In genomic region chr5:150189728-150190502, GRCh38 we compare ENCODE assay signal across 20 cellular contexts. TPM values are rescaled to one million over a fixed set of nuclear protein-coding genes. Genes with fewer than 3 reads are reported as not detected.
A peak's percentile ranks its signal among the peaks of the same experiment; 100 is the strongest.
DNase-seq lines count a peak whose midpoint lies in the region; ATAC-seq and TF ChIP-seq lines count a peak whose summit lies in the region.
"Had no signal": no experiment of that assay in that cellular context is flagged by ENCODE, and none has a peak within 500 bp of the region (broad histone marks: within the 10 kb centered on the region; RNA-seq: fewer than 3 reads in every experiment).

Gene SLC6A7 (plus strand): TSS chr5:150190062. CDS start chr5:150190328, 266 bp downstream.

- H3K4me1 ChIP-seq in Peyer's patch = peaks cover 0 to 37% (median 4%) of the 10 kb centered on the region in 4 donors
- peaks cover 21% of the 10 kb centered on the region for H3K4me1 ChIP-seq in neural progenitor cell

- H3K27ac Mint-ChIP-seq in glutamatergic neuron (ENCODE audit: unreplicated experiment) = no peak within 1 kb of the TSS
- no peak within 1 kb of the TSS for H3K27ac Mint-ChIP-seq in neural progenitor cell
- H3K27ac Mint-ChIP-seq: activated CD8-positive, alpha-beta T cell treated with anti-CD3 and anti-CD28 coated beads for 36 hours; activated T-helper 2 cell treated with anti-CD3 and anti-CD28 coated beads, Interferon-gamma antibody, Interleukin-2, Interleukin-4, amounts not matched to agents 10 μg/mL and 5 μg/mL and 100 μg/mL, durations not matched to agents 14 hours and 24 hours and 36 hours; CD4-positive, CD25-positive, alpha-beta regulatory T cell; naive B cell; stimulated activated memory B cell treated with anti-CD40 and anti-IgM and Interleukin-4, amounts not matched to agents 10 μg/mL and 1 μg/mL and 100 μg/mL, for 72 hours had no signal

- peak within 1 kb of the TSS; percentile 86 for H3K4me2 ChIP-seq in neural progenitor cell

- H3K36me3 Mint-ChIP-seq in glutamatergic neuron (ENCODE audit: unreplicated experiment) (peaks cover 9% of the 10 kb centered on the region), neural progenitor cell (no peaks in the 10 kb centered on the region)
- H3K36me3 Mint-ChIP-seq: CD4-positive, CD25-positive, alpha-beta regulatory T cell; naive B cell; stimulated activated memory B cell treated with anti-CD40 and anti-IgM and Interleukin-4, amounts not matched to agents 10 μg/mL and 1 μg/mL and 100 μg/mL, for 72 hours had no signal

- H3K9me3 Mint-ChIP-seq in glutamatergic neuron (ENCODE audit: unreplicated experiment) (peaks cover 4% of the 10 kb centered on the region), neural progenitor cell (no peaks in the 10 kb centered on the region)
- H3K9me3 Mint-ChIP-seq: activated CD8-positive, alpha-beta T cell treated with anti-CD3 and anti-CD28 coated beads for 36 hours; activated T-helper 2 cell treated with anti-CD3 and anti-CD28 coated beads, Interferon-gamma antibody, Interleukin-2, Interleukin-4, amounts not matched to agents 10 μg/mL and 5 μg/mL and 100 μg/mL, durations not matched to agents 14 hours and 24 hours and 36 hours; CD4-positive, CD25-positive, alpha-beta regulatory T cell; naive B cell; stimulated activated memory B cell treated with anti-CD40 and anti-IgM and Interleukin-4, amounts not matched to agents 10 μg/mL and 1 μg/mL and 100 μg/mL, for 72 hours had no signal

- H3K79me2 ChIP-seq in neural progenitor cell (ENCODE audit: low read depth) = no peaks in the 10 kb centered on the region

- no peak for ATAC-seq in HG03442 (IDR thresholded peaks at IDR 0.05; ENCODE audit: unreplicated experiment)
- ATAC-seq: activated CD8-positive, alpha-beta T cell treated with anti-CD3 and anti-CD28 coated beads for 36 hours; gastrocnemius medialis had no signal

- in situ Hi-C loops in G401 (cut with HindIII; ENCODE audit: low sequenced_read_pairs) = no loop called here

- DNase-seq in G401 (ENCODE audit: low spot score) = peak; percentile 53
- DNase-seq in Peyer's patch = peak in 1 of 3 donors; percentile 64
- DNase-seq in glutamatergic neuron = no peak
- peak; percentile 62 for DNase-seq in neural progenitor cell (ENCODE audit: low spot score)
- DNase-seq in NCI-H2081 (lab: John Stamatoyannopoulos, UW) = no peak
- DNase-seq in 8988T = no peak
- DNase-seq in NCI-H1105 treated with DMSO at 0.1 percent for 48 hours (lab: John Stamatoyannopoulos, UW) = no peak
- DNase-seq: activated CD8-positive, alpha-beta T cell treated with anti-CD3 and anti-CD28 coated beads for 36 hours; CD4-positive, CD25-positive, alpha-beta regulatory T cell; gastrocnemius medialis; naive B cell; NCI-H1694 treated with DMSO at 0.1 percent for 48 hours; stimulated activated CD4-positive, alpha-beta T cell treated with anti-CD3 and anti-CD28 coated beads, Interleukin-4, amount 100 ng/mL, for 4 hours had no signal

- peak within 1 kb of the TSS; percentile 80 for H2AFZ ChIP-seq in neural progenitor cell (replicated peaks)

- H3K4me3 Mint-ChIP-seq in glutamatergic neuron (ENCODE audit: unreplicated experiment) (peak within 1 kb of the TSS; percentile 15), neural progenitor cell (peak within 1 kb of the TSS; percentile 30)
- H3K4me3 Mint-ChIP-seq: activated CD8-positive, alpha-beta T cell treated with anti-CD3 and anti-CD28 coated beads for 36 hours; CD4-positive, CD25-positive, alpha-beta regulatory T cell; stimulated activated memory B cell treated with anti-CD40 and anti-IgM and Interleukin-4, amounts not matched to agents 10 μg/mL and 1 μg/mL and 100 μg/mL, for 72 hours had no signal

- H3K4me1 Mint-ChIP-seq in glutamatergic neuron (ENCODE audit: low read depth, unreplicated experiment) (peaks cover 3% of the 10 kb centered on the region), neural progenitor cell (peaks cover 21% of the 10 kb centered on the region)
- H3K4me1 Mint-ChIP-seq: CD4-positive, CD25-positive, alpha-beta regulatory T cell; naive B cell; stimulated activated memory B cell treated with anti-CD40 and anti-IgM and Interleukin-4, amounts not matched to agents 10 μg/mL and 1 μg/mL and 100 μg/mL, for 72 hours had no signal

- H3K27me3 Mint-ChIP-seq in glutamatergic neuron (ENCODE audit: unreplicated experiment) (peaks cover 20% of the 10 kb centered on the region), neural progenitor cell (ENCODE audit: insufficient read depth, low read depth) (peaks cover 42% of the 10 kb centered on the region)

- H3K36me3 ChIP-seq in Peyer's patch (no peaks in the 10 kb centered on the region), neural progenitor cell (no peaks in the 10 kb centered on the region)
- H3K36me3 ChIP-seq: gastrocnemius medialis had no signal

- no peak for TF ChIP-seq POLR2A in Peyer's patch (IDR thresholded peaks at IDR 0.05)

- H3K4me3 ChIP-seq in Peyer's patch (peak within 1 kb of the TSS in 2 of 4 donors; percentile 33 to 34), neural progenitor cell (peak within 1 kb of the TSS; percentile 49)

- no peaks in the 10 kb centered on the region for H3K27me3 ChIP-seq in Peyer's patch
- H3K27me3 ChIP-seq in neural progenitor cell = peaks cover 87% of the 10 kb centered on the region

- no peak within 1 kb of the TSS for H3K9ac ChIP-seq in neural progenitor cell

- H3K9me3 ChIP-seq in Peyer's patch = no peaks in the 10 kb centered on the region
- H3K9me3 ChIP-seq in neural progenitor cell (ENCODE audit: low read depth) = no peaks in the 10 kb centered on the region
- H3K9me3 ChIP-seq: gastrocnemius medialis had no signal

- H3F3A ChIP-seq in neural progenitor cell (ENCODE audit: low read depth) = no peaks in the 10 kb centered on the region

- peaks cover 5% of the 10 kb centered on the region for H4K20me1 ChIP-seq in neural progenitor cell (ENCODE audit: low read depth)

- TF ChIP-seq CTCF in Peyer's patch (IDR thresholded peaks at IDR 0.05) = peak in 1 of 6 experiments; percentile 31
- TF ChIP-seq CTCF in glutamatergic neuron (IDR thresholded peaks at IDR 0.05; ENCODE audit: partially characterized antibody, unreplicated experiment) = no peak
- TF ChIP-seq CTCF in neural progenitor cell (IDR thresholded peaks at IDR 0.05) = no peak

- H3K27ac ChIP-seq in Peyer's patch (no peak within 1 kb of the TSS), neural progenitor cell (no peak within 1 kb of the TSS)
- H3K27ac ChIP-seq: HL-60 had no signal

RNA-seq across cellular contexts. Expression of gene SLC6A7, which starts in this region (rescaled TPM):
- total RNA-seq in G401 (2014; rRNA removed; shearing (Covaris generic)) = not detected in 2 replicates
- total RNA-seq in Peyer's patch = 10 to 100 TPM; 12.3 to 41.6 (median 19.9) TPM
- total RNA-seq in glutamatergic neuron (ENCODE audit: unreplicated experiment) = not detected
- not detected in 2 replicates for total RNA-seq in neural progenitor cell (ENCODE audit: low replicate concordance)
- total RNA-seq: activated CD8-positive, alpha-beta T cell treated with anti-CD3 and anti-CD28 coated beads for 36 hours; activated T-helper 2 cell treated with anti-CD3 and anti-CD28 coated beads, Interferon-gamma antibody, Interleukin-2, Interleukin-4, amounts not matched to agents 10 μg/mL and 5 μg/mL and 100 μg/mL, durations not matched to agents 14 hours and 24 hours and 36 hours; CD4-positive, CD25-positive, alpha-beta regulatory T cell; H4; LHCN-M2; renal cortical epithelial cell had no signal

Comparison
In these comparisons a context has a peak if more than half of its experiments do, and no peak if none do; other contexts are left out.
1. RNA of gene SLC6A7 (total RNA-seq): 12.3 to 41.6 TPM in Peyer's patch; not detected in G401, not detected in glutamatergic neuron (single experiment) and not detected in neural progenitor cell; every median in the first group is over 10 times any median in the second.
2. Peak in DNase-seq in G401; RNA of the gene not detected or under 1 TPM.
3. Peak in DNase-seq, H3K4me3 ChIP-seq and H3K4me2 ChIP-seq in neural progenitor cell; RNA of the gene not detected or under 1 TPM.